8 cellular contexts compared by ENCODE assay signal in the genomic region with DNA sequence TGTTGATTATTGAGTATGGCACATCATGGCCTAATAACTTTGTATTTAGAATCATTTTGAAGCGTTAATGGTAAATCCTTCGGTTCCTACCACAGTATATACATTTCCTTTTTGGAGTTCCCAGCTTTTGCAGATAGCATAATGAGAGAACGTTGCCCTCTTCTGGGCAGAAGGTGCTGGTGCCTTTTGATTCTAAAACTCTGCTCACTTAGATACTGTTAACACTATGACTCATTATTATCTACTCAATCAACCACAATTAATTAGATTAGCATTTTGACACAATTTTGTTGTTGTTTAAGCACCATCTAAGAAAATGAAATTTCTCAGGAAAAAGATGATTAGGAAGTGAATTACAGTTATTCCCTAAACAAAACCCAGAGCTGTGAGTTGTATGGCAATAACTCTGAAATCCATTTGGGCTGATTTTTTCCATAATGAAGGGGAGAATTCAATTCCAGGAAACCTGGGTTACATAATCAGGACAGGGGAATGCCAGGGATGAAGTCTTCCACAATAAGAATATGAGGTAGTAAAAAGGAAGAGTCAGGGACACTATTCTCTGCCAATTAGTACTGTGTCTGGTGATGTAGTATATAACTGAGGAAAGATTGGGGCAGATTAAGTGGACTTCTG. TPM values are rescaled to one million over a fixed set of nuclear protein-coding genes. Genes with fewer than 3 reads are reported as not detected.
DNase-seq lines count a peak whose midpoint lies in the region; ATAC-seq and TF ChIP-seq lines count a peak whose summit lies in the region.

No MANE protein-coding gene starts in this region.

- POLR2A ChIA-PET in CD8-positive, alpha-beta T cell (lab: Charles Lee) = interaction anchor here (0.6 to 1.2 kb wide), 3 partner anchors 11 to 134 kb away, joined by 3 to 4 read pairs (median 3); no protein-coding TSS in a partner anchor

- no peak overlapping the region for H3K4me3 Mint-ChIP-seq in CD8-positive, alpha-beta T cell
- no peak overlapping the region for H3K4me3 Mint-ChIP-seq in osteocyte (ENCODE audit: unreplicated experiment)

- peaks cover 12% of the 10 kb centered on the region for H3K27me3 Mint-ChIP-seq in CD8-positive, alpha-beta T cell (ENCODE audit: low read depth)
- peaks cover 48% of the 10 kb centered on the region for H3K27me3 Mint-ChIP-seq in osteocyte (ENCODE audit: unreplicated experiment)

- H3K36me3 ChIP-seq in CD8-positive, alpha-beta T cell (ENCODE audit: insufficient read depth, low read length) = no peaks in the 10 kb centered on the region

- no peaks in the 10 kb centered on the region for H3K36me3 Mint-ChIP-seq in CD8-positive, alpha-beta T cell
- H3K36me3 Mint-ChIP-seq in osteocyte (ENCODE audit: unreplicated experiment) = no peaks in the 10 kb centered on the region

- H3K4me1 ChIP-seq in CD8-positive, alpha-beta T cell (ENCODE audit: insufficient read depth, low read length) = peaks cover 7% of the 10 kb centered on the region
- H3K4me1 ChIP-seq in foreskin keratinocyte = no peaks in the 10 kb centered on the region

- H3K4me3 ChIP-seq in CD8-positive, alpha-beta T cell (ENCODE audit: low read depth, low read length) = no peak overlapping the region

- intact Hi-C loops in CD8-positive, alpha-beta T cell (cut with DNase I, micrococcal nuclease) = loop anchor here (1.0 to 10.0 kb wide), 12 partner anchors 136 to 1215 kb away; a partner anchor contains a TSS

- CTCF ChIA-PET in CD8-positive, alpha-beta T cell (lab: Charles Lee) = interaction anchor here (0.6 to 9.8 kb wide), 22 partner anchors 9 to 1067 kb away, joined by 3 to 157 read pairs (median 3); a partner anchor contains a TSS

- H3K27ac Mint-ChIP-seq in CD8-positive, alpha-beta T cell = no peak overlapping the region
- no peak overlapping the region for H3K27ac Mint-ChIP-seq in osteocyte (ENCODE audit: unreplicated experiment)

- peaks cover 18% of the 10 kb centered on the region for H3K4me1 Mint-ChIP-seq in CD8-positive, alpha-beta T cell (ENCODE audit: low read depth)
- H3K4me1 Mint-ChIP-seq in osteocyte (ENCODE audit: unreplicated experiment) = peaks cover 2% of the 10 kb centered on the region

- H3K9me3 ChIP-seq in CD8-positive, alpha-beta T cell (ENCODE audit: low read length) = no peaks in the 10 kb centered on the region

- DNase-seq in CD8-positive, alpha-beta T cell = peak in 1 of 7 experiments; percentile 36
- DNase-seq in NCI-H226 = peak; percentile 39
- peak; percentile 18 for DNase-seq in activated CD4-positive, alpha-beta T cell treated with anti-CD3 and anti-CD28 coated beads, Interleukin-2, amount 50 U/mL, for 1 hour
- peak; percentile 26 to 55 for DNase-seq in foreskin keratinocyte
- DNase-seq in osteocyte (ENCODE audit: extremely low spot score, unreplicated experiment) = no peak
- DNase-seq in ureter (ENCODE audit: low spot score) = no peak

- TF ChIP-seq CTCF in CD8-positive, alpha-beta T cell (IDR thresholded peaks at IDR 0.05) = peak; percentile 80
- TF ChIP-seq CTCF in foreskin keratinocyte (conservative IDR thresholded peaks at IDR 0.05) = peak; percentile 91
- peak; percentile 83 for TF ChIP-seq CTCF in osteocyte (IDR thresholded peaks at IDR 0.05)

- ATAC-seq in CD8-positive, alpha-beta T cell = peak; percentile 73
- peak; percentile 73 for ATAC-seq in GM18517 (IDR thresholded peaks at IDR 0.05; ENCODE audit: unreplicated experiment)
- ATAC-seq in HG03139 (IDR thresholded peaks at IDR 0.05; ENCODE audit: unreplicated experiment) = peak; percentile 76
- peak; percentile 85 for ATAC-seq in foreskin keratinocyte

- H3K27me3 ChIP-seq in CD8-positive, alpha-beta T cell (ENCODE audit: insufficient read depth, low read length) = no peaks in the 10 kb centered on the region
- peaks cover 10% of the 10 kb centered on the region for H3K27me3 ChIP-seq in foreskin keratinocyte

- no peaks in the 10 kb centered on the region for H3K9me3 Mint-ChIP-seq in CD8-positive, alpha-beta T cell
- no peaks in the 10 kb centered on the region for H3K9me3 Mint-ChIP-seq in osteocyte (ENCODE audit: unreplicated experiment)

- H3K27ac ChIP-seq in CD8-positive, alpha-beta T cell (ENCODE audit: low read depth, low read length) = no peak overlapping the region
- no peak overlapping the region for H3K27ac ChIP-seq in foreskin keratinocyte

RNA-seq across cellular contexts. Expression of a gene that starts 11.5 kb away (rescaled TPM):
- total RNA-seq in CD8-positive, alpha-beta T cell = 10 to 100 TPM; 83.5 to 85.9 TPM
- total RNA-seq in foreskin keratinocyte (69.8 and 75.2 TPM in 2 replicates), osteocyte (56.8 and 59.8 TPM in 2 replicates), ureter (85.7 TPM)
- polyA plus RNA-seq in foreskin keratinocyte = 34.9 and 46.2 TPM in 2 replicates

Comparison
In these comparisons a context has a peak if more than half of its experiments do, and no peak if none do; other contexts are left out.
1. DNase-seq: peak in NCI-H226 (single experiment), activated CD4-positive, alpha-beta T cell treated with anti-CD3 and anti-CD28 coated beads, Interleukin-2, amount 50 U/mL, for 1 hour (single experiment) and foreskin keratinocyte (2 of 2); none in osteocyte (single experiment) and ureter (single experiment).
2. Peak in every context shown above with its lines, with median percentiles within 50 percentile points of each other: ATAC-seq and CTCF ChIP-seq.